ENCODE assay signal across 1 cellular context in genomic region chr6:135180458-135181332, GRCh38.
TF ChIP-seq lines count a peak whose summit lies in the region.

MYB (plus strand) TSS chr6:135181308; CDS start chr6:135181514, 206 bp downstream.

TF ChIP-seq in GM12878, 131 proteins besides CTCF, POLR2A, EP300 and RAD21 (continued from another document):
- no peak for TF ChIP-seq SMC3 (IDR thresholded peaks at IDR 0.05; ENCODE audit: borderline replicate concordance, low read length)
- TF ChIP-seq KAT2A (conservative IDR thresholded peaks at IDR 0.05; ENCODE audit: control insufficient read depth, low read depth, low read length): no peak
- TF ChIP-seq EED (IDR thresholded peaks at IDR 0.05; ENCODE audit: low read depth): peak; percentile 58
- TF ChIP-seq ZSCAN29 (IDR thresholded peaks at IDR 0.05): no peak
- no peak for TF ChIP-seq MYC (IDR thresholded peaks at IDR 0.05; ENCODE audit: insufficient read depth, insufficient read length, insufficient replicate concordance, low read length, severe bottlenecking)
- TF ChIP-seq NKRF (conservative IDR thresholded peaks at IDR 0.05): peak; percentile 54
- TF ChIP-seq RUNX3 (IDR thresholded peaks at IDR 0.05; ENCODE audit: low read length): peak; percentile 44; the same call in 1 of the 2 replicates
- TF ChIP-seq RAD51 (IDR thresholded peaks at IDR 0.05): no peak; the same call in 1 of the 2 replicates
- no peak for TF ChIP-seq IRF3 (IDR thresholded peaks at IDR 0.05)
- TF ChIP-seq, protein P1, sequence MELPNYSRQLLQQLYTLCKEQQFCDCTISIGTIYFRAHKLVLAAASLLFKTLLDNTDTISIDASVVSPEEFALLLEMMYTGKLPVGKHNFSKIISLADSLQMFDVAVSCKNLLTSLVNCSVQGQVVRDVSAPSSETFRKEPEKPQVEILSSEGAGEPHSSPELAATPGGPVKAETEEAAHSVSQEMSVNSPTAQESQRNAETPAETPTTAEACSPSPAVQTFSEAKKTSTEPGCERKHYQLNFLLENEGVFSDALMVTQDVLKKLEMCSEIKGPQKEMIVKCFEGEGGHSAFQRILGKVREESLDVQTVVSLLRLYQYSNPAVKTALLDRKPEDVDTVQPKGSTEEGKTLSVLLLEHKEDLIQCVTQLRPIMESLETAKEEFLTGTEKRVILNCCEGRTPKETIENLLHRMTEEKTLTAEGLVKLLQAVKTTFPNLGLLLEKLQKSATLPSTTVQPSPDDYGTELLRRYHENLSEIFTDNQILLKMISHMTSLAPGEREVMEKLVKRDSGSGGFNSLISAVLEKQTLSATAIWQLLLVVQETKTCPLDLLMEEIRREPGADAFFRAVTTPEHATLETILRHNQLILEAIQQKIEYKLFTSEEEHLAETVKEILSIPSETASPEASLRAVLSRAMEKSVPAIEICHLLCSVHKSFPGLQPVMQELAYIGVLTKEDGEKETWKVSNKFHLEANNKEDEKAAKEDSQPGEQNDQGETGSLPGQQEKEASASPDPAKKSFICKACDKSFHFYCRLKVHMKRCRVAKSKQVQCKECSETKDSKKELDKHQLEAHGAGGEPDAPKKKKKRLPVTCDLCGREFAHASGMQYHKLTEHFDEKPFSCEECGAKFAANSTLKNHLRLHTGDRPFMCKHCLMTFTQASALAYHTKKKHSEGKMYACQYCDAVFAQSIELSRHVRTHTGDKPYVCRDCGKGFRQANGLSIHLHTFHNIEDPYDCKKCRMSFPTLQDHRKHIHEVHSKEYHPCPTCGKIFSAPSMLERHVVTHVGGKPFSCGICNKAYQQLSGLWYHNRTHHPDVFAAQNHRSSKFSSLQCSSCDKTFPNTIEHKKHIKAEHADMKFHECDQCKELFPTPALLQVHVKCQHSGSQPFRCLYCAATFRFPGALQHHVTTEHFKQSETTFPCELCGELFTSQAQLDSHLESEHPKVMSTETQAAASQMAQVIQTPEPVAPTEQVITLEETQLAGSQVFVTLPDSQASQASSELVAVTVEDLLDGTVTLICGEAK (IDR thresholded peaks at IDR 0.05; ENCODE audit: borderline replicate concordance): no peak
- TF ChIP-seq IKZF1 (conservative IDR thresholded peaks at IDR 0.05): peak; percentile 83
- peak in 1 of 2 experiments; percentile 83; a peak in 2 of 3 replicates for TF ChIP-seq EGR1 (IDR thresholded peaks at IDR 0.05; ENCODE audit: borderline replicate concordance in 1 of 2, low read depth in 2 of 2, low read length in 2 of 2)
- no peak for TF ChIP-seq SP1 (IDR thresholded peaks at IDR 0.05; ENCODE audit: low read depth, low read length)
- no peak for TF ChIP-seq RBBP5 (conservative IDR thresholded peaks at IDR 0.05)
- 0 out of 2 replicates have a peak, but pooled peaks have one; percentile 28 for TF ChIP-seq CREB1 (IDR thresholded peaks at IDR 0.05; ENCODE audit: low read depth)
- no peak for TF ChIP-seq MYB (IDR thresholded peaks at IDR 0.05; ENCODE audit: borderline replicate concordance, low read depth, low read length)
- TF ChIP-seq BCL3 (IDR thresholded peaks at IDR 0.05; ENCODE audit: borderline replicate concordance, insufficient read depth, low read depth, low read length, poor library complexity, severe bottlenecking): no peak
- no peak for TF ChIP-seq SREBF2 (IDR thresholded peaks at IDR 0.05; ENCODE audit: low read length)
- no peak for TF ChIP-seq YBX1 (IDR thresholded peaks at IDR 0.05)
- no peak for TF ChIP-seq POLR2AphosphoS2 (IDR thresholded peaks at IDR 0.05; ENCODE audit: low read depth, low read length)
- no peak for TF ChIP-seq ZZZ3 (IDR thresholded peaks at IDR 0.05; ENCODE audit: control insufficient read depth, insufficient read length, low read depth)
- no peak for TF ChIP-seq ZNF384 (IDR thresholded peaks at IDR 0.05; ENCODE audit: borderline replicate concordance, low read depth, low read length)
- no peak; the same call in none of the 2 replicates for TF ChIP-seq MXI1 (IDR thresholded peaks at IDR 0.05; ENCODE audit: low read depth, low read length)
